ENCODE assay signal across 9 cellular contexts in genomic region chr18:58288922-58289797, GRCh38.
DNase-seq lines count a peak whose midpoint lies in the region; ATAC-seq and TF ChIP-seq lines count a peak whose summit lies in the region.
"Had no signal": no experiment of that assay in that cellular context is flagged by ENCODE, and none has a peak within 500 bp of the region (broad histone marks: within the 10 kb centered on the region; RNA-seq: fewer than 3 reads in every experiment).

No MANE protein-coding gene starts in this region.

- no peak overlapping the region for H3K4me3 Mint-ChIP-seq in activated T-helper 2 cell treated with anti-CD3 and anti-CD28 coated beads, Interferon-gamma antibody, Interleukin-2, Interleukin-4, amounts not matched to agents 10 μg/mL and 5 μg/mL and 100 μg/mL, durations not matched to agents 14 hours and 24 hours and 36 hours (ENCODE audit: low read depth)

- H3K4me3 ChIP-seq in fibroblast of the aortic adventitia (ENCODE audit: low read depth, low read length) = no peak overlapping the region
- H3K4me3 ChIP-seq: adrenal gland had no signal

- H3K27ac Mint-ChIP-seq in activated T-helper 2 cell treated with anti-CD3 and anti-CD28 coated beads, Interferon-gamma antibody, Interleukin-2, Interleukin-4, amounts not matched to agents 10 μg/mL and 5 μg/mL and 100 μg/mL, durations not matched to agents 14 hours and 24 hours and 36 hours = no peak overlapping the region

- ATAC-seq in GM21515 (IDR thresholded peaks at IDR 0.05; ENCODE audit: unreplicated experiment) = peak; percentile 82
- ATAC-seq in HG02642 (IDR thresholded peaks at IDR 0.05; ENCODE audit: poor library complexity, unreplicated experiment) = no peak

- no peak for TF ChIP-seq CTCF in fibroblast of the aortic adventitia (IDR thresholded peaks at IDR 0.05; ENCODE audit: insufficient read depth, low read length)

- intact Hi-C loops in activated T-helper 2 cell treated with anti-CD3 and anti-CD28 coated beads, Interferon-gamma antibody, Interleukin-2, Interleukin-4, amounts not matched to agents 10 μg/mL and 5 μg/mL and 100 μg/mL, durations not matched to agents 14 hours and 24 hours and 36 hours (cut with micrococcal nuclease) = no loop called here

- H3K4me1 Mint-ChIP-seq in activated T-helper 2 cell treated with anti-CD3 and anti-CD28 coated beads, Interferon-gamma antibody, Interleukin-2, Interleukin-4, amounts not matched to agents 10 μg/mL and 5 μg/mL and 100 μg/mL, durations not matched to agents 14 hours and 24 hours and 36 hours (ENCODE audit: low read depth) = no peaks in the 10 kb centered on the region

- H3K9me3 Mint-ChIP-seq in activated T-helper 2 cell treated with anti-CD3 and anti-CD28 coated beads, Interferon-gamma antibody, Interleukin-2, Interleukin-4, amounts not matched to agents 10 μg/mL and 5 μg/mL and 100 μg/mL, durations not matched to agents 14 hours and 24 hours and 36 hours = no peaks in the 10 kb centered on the region

- peaks cover 26% of the 10 kb centered on the region for H3K27me3 Mint-ChIP-seq in activated T-helper 2 cell treated with anti-CD3 and anti-CD28 coated beads, Interferon-gamma antibody, Interleukin-2, Interleukin-4, amounts not matched to agents 10 μg/mL and 5 μg/mL and 100 μg/mL, durations not matched to agents 14 hours and 24 hours and 36 hours (ENCODE audit: low read depth)

- H3K36me3 Mint-ChIP-seq in activated T-helper 2 cell treated with anti-CD3 and anti-CD28 coated beads, Interferon-gamma antibody, Interleukin-2, Interleukin-4, amounts not matched to agents 10 μg/mL and 5 μg/mL and 100 μg/mL, durations not matched to agents 14 hours and 24 hours and 36 hours (ENCODE audit: low read depth) = no peaks in the 10 kb centered on the region

- peak; percentile 61 for DNase-seq in Daoy (ENCODE audit: low read depth)
- peak; percentile 31 to 53 for DNase-seq in Kasumi-1 (lab: John Stamatoyannopoulos, UW)
- DNase-seq in fibroblast of the aortic adventitia (ENCODE audit: low read depth) = peak; percentile 11
- no peak for DNase-seq in COLO829 (ENCODE audit: low spot score)
- no peak for DNase-seq in activated T-helper 2 cell treated with anti-CD3 and anti-CD28 coated beads, Interferon-gamma antibody, Interleukin-2, Interleukin-4, amounts not matched to agents 10 μg/mL and 5 μg/mL and 100 μg/mL, durations not matched to agents 14 hours and 24 hours and 36 hours (ENCODE audit: low spot score)
- DNase-seq in NCI-H1092 (lab: John Stamatoyannopoulos, UW) = no peak

Comparison
In these comparisons a context has a peak if more than half of its experiments do, and no peak if none do; other contexts are left out.
1. DNase-seq: peak in Daoy (single experiment), Kasumi-1 (2 of 2) and fibroblast of the aortic adventitia (single experiment); none in COLO829 (single experiment), activated T-helper 2 cell treated with anti-CD3 and anti-CD28 coated beads, Interferon-gamma antibody, Interleukin-2, Interleukin-4, amounts not matched to agents 10 μg/mL and 5 μg/mL and 100 μg/mL, durations not matched to agents 14 hours and 24 hours and 36 hours (single experiment) and NCI-H1092 (single experiment).